ENCODE assay signal across 9 cellular contexts in genomic region chr19:918481-919156, GRCh38. TPM values are rescaled to one million over a fixed set of nuclear protein-coding genes. Genes with fewer than 3 reads are reported as not detected.
DNase-seq lines count a peak whose midpoint lies in the region; ATAC-seq lines count a peak whose summit lies in the region.
"Had no signal": no experiment of that assay in that cellular context is flagged by ENCODE, and none has a peak within 500 bp of the region (broad histone marks: within the 10 kb centered on the region; RNA-seq: fewer than 3 reads in every experiment).

No MANE protein-coding gene starts in this region.

- POLR2A ChIA-PET in activated CD4-positive, alpha-beta memory T cell treated with anti-CD3 and anti-CD28 coated beads for 36 hours (lab: Charles Lee): interaction anchor here (0.5 kb wide), 1 partner anchor 246 kb away, joined by 6 read pairs; no protein-coding TSS in a partner anchor

- CTCF ChIA-PET in activated naive CD4-positive, alpha-beta T cell treated with anti-CD3 and anti-CD28 coated beads for 36 hours (lab: Charles Lee): interaction anchor here (0.8 to 8.3 kb wide), 3 partner anchors 53 to 65 kb away, joined by 3 to 102 read pairs (median 23); partner anchors contain the start of gene WDR18
- CTCF ChIA-PET in activated CD4-positive, alpha-beta memory T cell treated with anti-CD3 and anti-CD28 coated beads for 36 hours (lab: Charles Lee): interaction anchor here (4.6 to 8.3 kb wide), 2 partner anchors 55 to 64 kb away, joined by 33 to 189 read pairs; partner anchors contain the start of gene WDR18

- H3K4me3 Mint-ChIP-seq in activated naive CD4-positive, alpha-beta T cell treated with anti-CD3 and anti-CD28 coated beads for 36 hours: peak overlapping the region; percentile 70
- H3K4me3 Mint-ChIP-seq in activated CD4-positive, alpha-beta memory T cell treated with anti-CD3 and anti-CD28 coated beads for 36 hours: peak overlapping the region; percentile 66
- peak overlapping the region; percentile 70 for H3K4me3 Mint-ChIP-seq in stimulated activated effector memory CD8-positive, alpha-beta T cell treated with anti-CD3 and anti-CD28 coated beads, Interleukin-12 subunit alpha, Interleukin-12 subunit beta, amount 100 ng/mL, for 72 hours

- peaks cover 2% of the 10 kb centered on the region for H3K27me3 Mint-ChIP-seq in activated naive CD4-positive, alpha-beta T cell treated with anti-CD3 and anti-CD28 coated beads for 36 hours (ENCODE audit: low read depth)
- H3K27me3 Mint-ChIP-seq in activated CD4-positive, alpha-beta memory T cell treated with anti-CD3 and anti-CD28 coated beads for 36 hours: no peaks in the 10 kb centered on the region

- no peak overlapping the region for H3K27ac Mint-ChIP-seq in activated naive CD4-positive, alpha-beta T cell treated with anti-CD3 and anti-CD28 coated beads for 36 hours
- no peak overlapping the region for H3K27ac Mint-ChIP-seq in activated CD4-positive, alpha-beta memory T cell treated with anti-CD3 and anti-CD28 coated beads for 36 hours
- H3K27ac Mint-ChIP-seq in stimulated activated effector memory CD8-positive, alpha-beta T cell treated with anti-CD3 and anti-CD28 coated beads, Interleukin-12 subunit alpha, Interleukin-12 subunit beta, amount 100 ng/mL, for 72 hours: no peak overlapping the region

- no peaks in the 10 kb centered on the region for H3K9me3 Mint-ChIP-seq in activated naive CD4-positive, alpha-beta T cell treated with anti-CD3 and anti-CD28 coated beads for 36 hours
- no peaks in the 10 kb centered on the region for H3K9me3 Mint-ChIP-seq in activated CD4-positive, alpha-beta memory T cell treated with anti-CD3 and anti-CD28 coated beads for 36 hours
- no peaks in the 10 kb centered on the region for H3K9me3 Mint-ChIP-seq in stimulated activated effector memory CD8-positive, alpha-beta T cell treated with anti-CD3 and anti-CD28 coated beads, Interleukin-12 subunit alpha, Interleukin-12 subunit beta, amount 100 ng/mL, for 72 hours

- DNase-seq in activated naive CD4-positive, alpha-beta T cell treated with anti-CD3 and anti-CD28 coated beads for 36 hours: peak; percentile 52
- DNase-seq in activated naive CD4-positive, alpha-beta T cell treated with Interleukin-2 at 50 U/mL for 16 hours: no peak
- DNase-seq in activated CD4-positive, alpha-beta memory T cell treated with anti-CD3 and anti-CD28 coated beads for 36 hours: peak; percentile 62
- DNase-seq in stimulated activated effector memory CD8-positive, alpha-beta T cell treated with anti-CD3 and anti-CD28 coated beads, Interleukin-12 subunit alpha, Interleukin-12 subunit beta, amount 100 ng/mL, for 72 hours (ENCODE audit: low spot score in 2 of 2): no peak
- no peak for DNase-seq in iPS-NIHi7 (ENCODE audit: extremely low spot score)
- DNase-seq: kidney, T1000, testis had no signal

- peaks cover 24% of the 10 kb centered on the region for H3K4me1 Mint-ChIP-seq in activated naive CD4-positive, alpha-beta T cell treated with anti-CD3 and anti-CD28 coated beads for 36 hours (ENCODE audit: low read depth)
- H3K4me1 Mint-ChIP-seq in activated CD4-positive, alpha-beta memory T cell treated with anti-CD3 and anti-CD28 coated beads for 36 hours (ENCODE audit: low read depth): peaks cover 24% of the 10 kb centered on the region
- peaks cover 22% of the 10 kb centered on the region for H3K4me1 Mint-ChIP-seq in stimulated activated effector memory CD8-positive, alpha-beta T cell treated with anti-CD3 and anti-CD28 coated beads, Interleukin-12 subunit alpha, Interleukin-12 subunit beta, amount 100 ng/mL, for 72 hours

- intact Hi-C loops in activated naive CD4-positive, alpha-beta T cell treated with anti-CD3 and anti-CD28 coated beads for 36 hours (cut with micrococcal nuclease): loop anchor here (1.0 to 5.0 kb wide), 2 partner anchors 9 to 346 kb away; partner anchors contain the start of gene BSG
- intact Hi-C loops in activated CD4-positive, alpha-beta memory T cell treated with anti-CD3 and anti-CD28 coated beads for 36 hours (cut with micrococcal nuclease): loop anchor here (10.0 kb wide), 1 partner anchor 254 kb away; the partner anchor contains the start of gene RNF126

- no peaks in the 10 kb centered on the region for H3K36me3 Mint-ChIP-seq in activated naive CD4-positive, alpha-beta T cell treated with anti-CD3 and anti-CD28 coated beads for 36 hours (ENCODE audit: low read depth)
- H3K36me3 Mint-ChIP-seq in activated CD4-positive, alpha-beta memory T cell treated with anti-CD3 and anti-CD28 coated beads for 36 hours: no peaks in the 10 kb centered on the region
- peaks cover 18% of the 10 kb centered on the region for H3K36me3 Mint-ChIP-seq in stimulated activated effector memory CD8-positive, alpha-beta T cell treated with anti-CD3 and anti-CD28 coated beads, Interleukin-12 subunit alpha, Interleukin-12 subunit beta, amount 100 ng/mL, for 72 hours

- ATAC-seq in stimulated activated effector memory CD8-positive, alpha-beta T cell treated with anti-CD3 and anti-CD28 coated beads, Interleukin-12 subunit alpha, Interleukin-12 subunit beta, amount 100 ng/mL, for 72 hours: no peak
- no peak for ATAC-seq in HG03108 (IDR thresholded peaks at IDR 0.05; ENCODE audit: unreplicated experiment)

RNA-seq across cellular contexts. Expression of gene KISS1R, which starts 1.5 kb away (rescaled TPM):
- total RNA-seq in activated naive CD4-positive, alpha-beta T cell treated with anti-CD3 and anti-CD28 coated beads for 36 hours: 1 to 10 TPM; 5.3 to 6.6 TPM
- total RNA-seq in activated CD4-positive, alpha-beta memory T cell treated with anti-CD3 and anti-CD28 coated beads for 36 hours: 10 to 100 TPM in 1 of 2 experiments, 1 to 10 TPM in 1; 9.9 to 10.6 TPM
- total RNA-seq: testis had no signal

RNA-seq across cellular contexts. Expression of gene R3HDM4, which starts 5.6 kb away (rescaled TPM):
- 100 to 1,000 TPM; 111 to 120 TPM for total RNA-seq in activated naive CD4-positive, alpha-beta T cell treated with anti-CD3 and anti-CD28 coated beads for 36 hours
- 10 to 100 TPM; 80.4 to 81.4 TPM for total RNA-seq in activated CD4-positive, alpha-beta memory T cell treated with anti-CD3 and anti-CD28 coated beads for 36 hours

RNA-seq across cellular contexts. Expression of gene ARID3A, which starts 7.2 kb away (rescaled TPM):
- 10 to 100 TPM; 23.1 to 28.4 TPM for total RNA-seq in activated naive CD4-positive, alpha-beta T cell treated with anti-CD3 and anti-CD28 coated beads for 36 hours
- 10 to 100 TPM; 28.5 to 30.6 TPM for total RNA-seq in activated CD4-positive, alpha-beta memory T cell treated with anti-CD3 and anti-CD28 coated beads for 36 hours

RNA-seq across cellular contexts. Expression of gene RNU6-9, which starts 25.3 kb away (rescaled TPM):
- total RNA-seq in activated naive CD4-positive, alpha-beta T cell treated with anti-CD3 and anti-CD28 coated beads for 36 hours: not detected
- total RNA-seq in activated CD4-positive, alpha-beta memory T cell treated with anti-CD3 and anti-CD28 coated beads for 36 hours: not detected
- total RNA-seq: kidney, testis had no signal

RNA-seq across cellular contexts. Expression of gene MED16, which starts 25.6 kb away (rescaled TPM):
- 10 to 100 TPM; 61.3 to 68.1 TPM for total RNA-seq in activated naive CD4-positive, alpha-beta T cell treated with anti-CD3 and anti-CD28 coated beads for 36 hours
- total RNA-seq in activated CD4-positive, alpha-beta memory T cell treated with anti-CD3 and anti-CD28 coated beads for 36 hours: 10 to 100 TPM; 58.9 to 62.7 TPM

Comparison
In these comparisons a context has a peak if more than half of its experiments do, and no peak if none do; other contexts are left out.
1. DNase-seq: peak in activated naive CD4-positive, alpha-beta T cell treated with anti-CD3 and anti-CD28 coated beads for 36 hours (single experiment) and activated CD4-positive, alpha-beta memory T cell treated with anti-CD3 and anti-CD28 coated beads for 36 hours (single experiment); none in activated naive CD4-positive, alpha-beta T cell treated with Interleukin-2 at 50 U/mL for 16 hours (single experiment), stimulated activated effector memory CD8-positive, alpha-beta T cell treated with anti-CD3 and anti-CD28 coated beads, Interleukin-12 subunit alpha, Interleukin-12 subunit beta, amount 100 ng/mL, for 72 hours (0 of 2) and iPS-NIHi7 (single experiment).
2. Peak in every context shown above with its lines, with median percentiles within 50 percentile points of each other: H3K4me3 Mint-ChIP-seq.